Comparison of ENCODE assay signal across 10 cellular contexts in genomic region chr3:69087030-69087791, GRCh38. TPM values are rescaled to one million over a fixed set of nuclear protein-coding genes. Genes with fewer than 3 reads are reported as not detected.
A peak's percentile ranks its signal among the peaks of the same experiment; 100 is the strongest.
DNase-seq lines count a peak whose midpoint lies in the region; ATAC-seq and TF ChIP-seq lines count a peak whose summit lies in the region.
"Had no signal": no experiment of that assay in that cellular context is flagged by ENCODE, and none has a peak within 500 bp of the region (broad histone marks: within the 10 kb centered on the region; RNA-seq: fewer than 3 reads in every experiment).

No MANE protein-coding gene starts in this region.

- CTCF ChIA-PET in WTC11 (lab: Charles Lee) = no interaction called here

- H3K4me3 Mint-ChIP-seq in WTC11 = no peak overlapping the region

- H3K27me3 ChIP-seq in GM06990 (replicated peaks; ENCODE audit: control insufficient read depth, insufficient read depth, low read length) = no peaks in the 10 kb centered on the region

- H3K4me3 ChIP-seq in GM06990 (replicated peaks; ENCODE audit: low read depth, low read length) (peak overlapping the region; percentile 64), fibroblast of pulmonary artery (replicated peaks; ENCODE audit: low read depth, low read length) (peak overlapping the region; percentile 98), skeletal muscle cell (ENCODE audit: low read depth, low read length) (peak overlapping the region; percentile 84)

- ATAC-seq in WTC11 (no peak), HG02852 (IDR thresholded peaks at IDR 0.05; ENCODE audit: unreplicated experiment) (no peak)

- no peaks in the 10 kb centered on the region for H3K9me3 Mint-ChIP-seq in WTC11

- DNase-seq in GM06990 (ENCODE audit: extremely low read depth, insufficient read length) (no peak), WTC11 (ENCODE audit: low spot score) (no peak), fibroblast of pulmonary artery (ENCODE audit: low read depth) (no peak), skeletal muscle cell (ENCODE audit: low read depth) (no peak), SHP77 (lab: John Stamatoyannopoulos, UW) (no peak), NCI-H524 treated with DMSO at 0.1 percent for 48 hours (lab: John Stamatoyannopoulos, UW) (no peak), iPS-NIHi11 (ENCODE audit: low spot score) (no peak)
- DNase-seq: activated gamma-delta T cell, NCI-H226 had no signal

- peaks cover 53% of the 10 kb centered on the region for H3K4me1 Mint-ChIP-seq in WTC11

- POLR2A ChIA-PET in WTC11 (lab: Charles Lee) = no interaction called here

- no peaks in the 10 kb centered on the region for H3K27me3 Mint-ChIP-seq in WTC11 (ENCODE audit: low read depth)

- no peaks in the 10 kb centered on the region for H3K36me3 Mint-ChIP-seq in WTC11

- no peak for TF ChIP-seq CTCF in GM06990 (IDR thresholded peaks at IDR 0.05; ENCODE audit: insufficient read depth, low read length, poor library complexity, severe bottlenecking)
- TF ChIP-seq CTCF in WTC11 (IDR thresholded peaks at IDR 0.05) = no peak
- no peak for TF ChIP-seq CTCF in fibroblast of pulmonary artery (IDR thresholded peaks at IDR 0.05; ENCODE audit: low read length, missing control alignments)

- no peaks in the 10 kb centered on the region for H3K36me3 ChIP-seq in GM06990 (ENCODE audit: control insufficient read depth, insufficient read depth, low read length)

- H3K27ac Mint-ChIP-seq in WTC11 = no peak overlapping the region

TF ChIP-seq in WTC11, 78 proteins besides CTCF, POLR2A, EP300 and RAD21:
- TF ChIP-seq CDX4 (CRISPR knock-in tag; IDR thresholded peaks at IDR 0.05; ENCODE audit: borderline replicate concordance) = no peak
- no peak for TF ChIP-seq ETV6 (CRISPR knock-in tag; IDR thresholded peaks at IDR 0.05)
- TF ChIP-seq ZNF121 (CRISPR knock-in tag; IDR thresholded peaks at IDR 0.05) = peak; percentile 70; the same call in 1 of the 2 replicates

RNA-seq across cellular contexts. Expression of gene ARL6IP5, which starts 2.5 kb away (rescaled TPM):
- 28.4 to 30.8 TPM (median 29.9 TPM) in 3 replicates for total RNA-seq in WTC11 (2021)

RNA-seq across cellular contexts. Expression of gene UBA3, which starts 7.0 kb away (rescaled TPM):
- total RNA-seq in WTC11 (2021) = 69.6 to 75.9 TPM (median 75.0 TPM) in 3 replicates

RNA-seq across cellular contexts. Expression of gene TMF1, which starts 35.1 kb away (rescaled TPM):
- total RNA-seq in WTC11 (2021) = 18.8 to 23.9 TPM (median 20.6 TPM) in 3 replicates

RNA-seq across cellular contexts. Expression of gene LMOD3, which starts 35.2 kb away (rescaled TPM):
- not detected in 3 replicates for total RNA-seq in WTC11 (2021)
